22 cellular contexts compared by ENCODE assay signal in genomic region chr22:44783581-44783980, GRCh38. TPM values are rescaled to one million over a fixed set of nuclear protein-coding genes. Genes with fewer than 3 reads are reported as not detected.
DNase-seq lines count a peak whose midpoint lies in the region; ATAC-seq and TF ChIP-seq lines count a peak whose summit lies in the region.
"Had no signal": no experiment of that assay in that cellular context is flagged by ENCODE, and none has a peak within 500 bp of the region (broad histone marks: within the 10 kb centered on the region; RNA-seq: fewer than 3 reads in every experiment).

No MANE protein-coding gene starts in this region.

- H2BK20ac ChIP-seq in H9 (ENCODE audit: low read depth, low read length, poor library complexity, severe bottlenecking): no peak overlapping the region

- no peaks in the 10 kb centered on the region; the same call in 1 of the 2 replicates for H3K79me2 ChIP-seq in H9 (ENCODE audit: insufficient read depth, low read length)

- H3K56ac ChIP-seq in H9 (ENCODE audit: insufficient read length, low read depth, low read length): no peak overlapping the region

- H3K9ac ChIP-seq in H9 (ENCODE audit: extremely low read depth, insufficient read length, low read length): no peak overlapping the region
- H3K9ac ChIP-seq: BLaER1, KMS-11, SK-N-SH had no signal

- H3K27ac Mint-ChIP-seq in H9 (peak overlapping the region; percentile 63 to 84 (median 73); a peak in 5 of 7 replicates), type B pancreatic cell (peak overlapping the region; percentile 2)
- H3K27ac Mint-ChIP-seq: CD4-positive, alpha-beta T cell had no signal

- no peak overlapping the region for H4K91ac ChIP-seq in H9 (ENCODE audit: insufficient read length, low read depth, low read length)

- H3T11ph ChIP-seq in H9 (ENCODE audit: low read length): no peak overlapping the region

- H2AK5ac ChIP-seq in H9 (ENCODE audit: insufficient read length, low read length): no peak overlapping the region

- H3K27me3 Mint-ChIP-seq in H9 (ENCODE audit: low read depth) (no peaks in the 10 kb centered on the region), type B pancreatic cell (no peaks in the 10 kb centered on the region)

- no peak overlapping the region for H3K4me3 ChIP-seq in mucosa of descending colon
- H3K4me3 ChIP-seq: BLaER1 had no signal

- H3K23ac ChIP-seq in H9 (ENCODE audit: insufficient read length, low read depth, low read length): no peak overlapping the region

- peak; percentile 86 for ATAC-seq in mucosa of descending colon
- ATAC-seq in HG02970 (IDR thresholded peaks at IDR 0.05; ENCODE audit: low FRiP score, unreplicated experiment): no peak
- ATAC-seq in HG02973 (IDR thresholded peaks at IDR 0.05; ENCODE audit: unreplicated experiment): no peak
- ATAC-seq: Panc1 had no signal

- H3K4me1 Mint-ChIP-seq in H9: peaks cover 11 to 25% of the 10 kb centered on the region in 2 experiments
- peaks cover 10% of the 10 kb centered on the region for H3K4me1 Mint-ChIP-seq in type B pancreatic cell (ENCODE audit: unreplicated experiment)

- H3K4me3 Mint-ChIP-seq in H9: no peak overlapping the region
- no peak overlapping the region for H3K4me3 Mint-ChIP-seq in type B pancreatic cell
- H3K4me3 Mint-ChIP-seq: CD4-positive, alpha-beta T cell had no signal

- no peak overlapping the region for H4K8ac ChIP-seq in H9 (replicated peaks; ENCODE audit: insufficient read length, low read depth, low read length)

- H2AFZ ChIP-seq in H9 (ENCODE audit: low read length): no peak overlapping the region

- WGBS in H9 (ENCODE audit: extremely low coverage, insufficient read length, low lambda C conversion rate): no CpG with 5 or more reads among the region's 14 CpGs

- H3K9me3 Mint-ChIP-seq in H9: peaks cover 0 to 2% of the 10 kb centered on the region in 2 experiments; a peak in 2 of 5 replicates
- no peaks in the 10 kb centered on the region for H3K9me3 Mint-ChIP-seq in type B pancreatic cell
- H3K9me3 Mint-ChIP-seq: CD4-positive, alpha-beta T cell had no signal

- peaks cover 2% of the 10 kb centered on the region for H3K79me1 ChIP-seq in H9 (ENCODE audit: insufficient read depth, low read depth, low read length, poor library complexity, severe bottlenecking)

- H3K23me2 ChIP-seq in H9 (ENCODE audit: insufficient read length, low read depth, low read length, poor library complexity, severe bottlenecking): no peaks in the 10 kb centered on the region

- H3K36me3 ChIP-seq in mucosa of descending colon (ENCODE audit: low read depth): no peaks in the 10 kb centered on the region
- H3K36me3 ChIP-seq: BLaER1 had no signal

- H2BK120ac ChIP-seq in H9 (ENCODE audit: low read depth, low read length, poor library complexity, severe bottlenecking): no peak overlapping the region

- intact Hi-C loops in mucosa of descending colon (cut with DNase I, micrococcal nuclease): no loop called here

- H3K18ac ChIP-seq in H9 (ENCODE audit: insufficient read length, low read depth, low read length): no peak overlapping the region

- H3K4ac ChIP-seq in H9 (ENCODE audit: low read depth, low read length): no peak overlapping the region

- no peak overlapping the region for H2BK15ac ChIP-seq in H9 (ENCODE audit: low read depth, low read length)

- TF ChIP-seq CTCF in H9 (conservative IDR thresholded peaks at IDR 0.05): no peak
- no peak for TF ChIP-seq CTCF in mucosa of descending colon (IDR thresholded peaks at IDR 0.05)
- TF ChIP-seq CTCF in type B pancreatic cell (conservative IDR thresholded peaks at IDR 0.05): no peak

- no peak overlapping the region for H3K4me2 ChIP-seq in H9 (ENCODE audit: insufficient read depth, insufficient read length, low read length)
- H3K4me2 ChIP-seq: BLaER1, KMS-11, SK-N-SH had no signal

- DNase-seq in H9: no peak
- DNase-seq in dermis blood vessel endothelial cell: peak; percentile 3
- DNase-seq in mucosa of descending colon: peak in 1 of 3 donors; percentile 28
- DNase-seq in type B pancreatic cell (ENCODE audit: extremely low spot score, unreplicated experiment): no peak
- DNase-seq in effector CD4-positive, alpha-beta T cell: no peak
- no peak for DNase-seq in middle frontal gyrus (ENCODE audit: extremely low spot score, low spot score)
- DNase-seq: ACHN; CD4-positive, alpha-beta T cell; COR-L47; DMS153; GDM1; NCI-H1694 treated with DMSO at 0.1 percent for 48 hours; NCI-H2107; NCI-H748 treated with DMSO at 0.1 percent for 48 hours; NK-92 treated with Interleukin-12 subunit alpha and Interleukin-12 subunit beta, amount 100 ng/mL, for 24 hours; SIG-M5; SK-N-SH had no signal

- peak overlapping the region; percentile 31; the same call in 1 of the 2 replicates for H3K14ac ChIP-seq in H9 (ENCODE audit: insufficient read depth, low read length)

- H3K27me3 ChIP-seq in H9 (ENCODE audit: insufficient read depth, low read length): no peaks in the 10 kb centered on the region
- H3K27me3 ChIP-seq: BLaER1 had no signal

- H3K9me3 ChIP-seq in H9 (ENCODE audit: control insufficient read depth, low read depth, low read length) (no peaks in the 10 kb centered on the region), mucosa of descending colon (no peaks in the 10 kb centered on the region)
- H3K9me3 ChIP-seq: BLaER1, SK-N-SH had no signal

- H3K36me3 Mint-ChIP-seq in H9 (ENCODE audit: insufficient read depth in 1 of 3, low read depth in 3 of 3): peaks cover 11 to 23% (median 21%) of the 10 kb centered on the region in 3 experiments
- peaks cover under 1% of the 10 kb centered on the region for H3K36me3 Mint-ChIP-seq in type B pancreatic cell

- no peak overlapping the region for H4K5ac ChIP-seq in H9 (ENCODE audit: insufficient read length, low read depth, low read length)

- H4K20me1 ChIP-seq in H9 (ENCODE audit: control insufficient read depth, insufficient read depth, insufficient read length): no peaks in the 10 kb centered on the region
- H4K20me1 ChIP-seq: BLaER1 had no signal

- H3K27ac ChIP-seq in H9 (ENCODE audit: insufficient read length, low read depth, low read length): no peak overlapping the region
- H3K27ac ChIP-seq: BLaER1, KMS-11 had no signal

- no peak overlapping the region for H2BK5ac ChIP-seq in H9 (ENCODE audit: insufficient read length, low read length)

- no peak overlapping the region for H2BK12ac ChIP-seq in H9 (ENCODE audit: insufficient read length, low read depth, low read length)

- H3K4me1 ChIP-seq in H9 (ENCODE audit: insufficient read depth, low read length) (no peaks in the 10 kb centered on the region), mucosa of descending colon (ENCODE audit: low read depth) (peaks cover 2% of the 10 kb centered on the region)
- H3K4me1 ChIP-seq: BLaER1 had no signal

RNA-seq across cellular contexts. Expression of gene ARHGAP8, which starts 31.2 kb away (rescaled TPM):
- 29.3 and 35.4 TPM in 2 replicates for total RNA-seq in H9 (2021)
- 0.09 TPM in 1 of 2 replicates, not detected in the other for total RNA-seq in dermis blood vessel endothelial cell
- total RNA-seq in mucosa of descending colon: 10 to 100 TPM; 25.0 to 74.6 (median 43.7) TPM
- total RNA-seq in type B pancreatic cell (ENCODE audit: low replicate concordance): 18.0 and 40.3 TPM in 2 replicates

Comparison
In these comparisons a context has a peak if more than half of its experiments do, and no peak if none do; other contexts are left out.
1. RNA of gene ARHGAP8, which starts 31.2 kb away (total RNA-seq): 25.0 to 74.6 TPM in mucosa of descending colon, 29.3 to 35.4 TPM in H9 and 18.0 to 40.3 TPM in type B pancreatic cell; 0.09 TPM in dermis blood vessel endothelial cell; every median in the first group is over 10 times any median in the second.